17 cellular contexts compared by ENCODE assay signal in the genomic region with DNA sequence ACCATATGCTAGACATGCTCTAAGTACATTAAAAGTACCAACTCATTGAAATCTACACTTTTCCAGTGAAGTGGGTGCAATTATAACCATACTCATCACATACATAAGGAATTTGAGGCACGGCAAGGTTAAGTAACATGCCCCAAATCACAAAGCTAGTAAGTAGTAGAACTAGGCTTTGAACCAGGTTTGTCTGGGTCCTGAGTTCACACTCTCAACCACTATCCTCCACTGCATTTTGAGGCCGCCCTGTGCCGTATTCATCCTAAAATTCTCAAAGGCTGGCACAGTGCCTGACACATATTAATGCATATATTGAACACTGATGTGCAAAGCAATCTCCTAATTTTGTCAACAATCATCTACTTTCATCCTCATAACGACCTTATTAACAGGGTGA.
A peak's percentile ranks its signal among the peaks of the same experiment; 100 is the strongest.
DNase-seq lines count a peak whose midpoint lies in the region; ATAC-seq, FAIRE-seq and TF ChIP-seq lines count a peak whose summit lies in the region.
"Had no signal": no experiment of that assay in that cellular context is flagged by ENCODE, and none has a peak within 500 bp of the region (broad histone marks: within the 10 kb centered on the region; RNA-seq: fewer than 3 reads in every experiment).

No MANE protein-coding gene starts in this region.

- no peak overlapping the region; the same call in 1 of the 2 replicates for H2AFZ ChIP-seq in KMS-11 (ENCODE audit: low read depth)
- H2AFZ ChIP-seq: GM23248 had no signal

- in situ Hi-C loops in Panc1 (cut with HindIII; ENCODE audit: low pct_unique_long_range_greater_than_20kb, low sequenced_read_pairs), result no loop called here

- peaks cover 21% of the 10 kb centered on the region for H3K4me1 Mint-ChIP-seq in osteocyte (ENCODE audit: unreplicated experiment)

- TF ChIP-seq CTCF in KMS-11 (conservative IDR thresholded peaks at IDR 0.05; ENCODE audit: low read depth, low read length) (no peak), Panc1 (IDR thresholded peaks at IDR 0.05) (no peak), osteocyte (IDR thresholded peaks at IDR 0.05) (no peak)

- ATAC-seq in Panc1, result no peak

- POLR2A ChIA-PET in Panc1 (lab: Charles Lee), result no interaction called here

- H4K20me1 ChIP-seq in KMS-11 (ENCODE audit: insufficient read depth), result no peaks in the 10 kb centered on the region

- H3K27ac Mint-ChIP-seq in osteocyte (ENCODE audit: unreplicated experiment), result no peak overlapping the region
- H3K27ac Mint-ChIP-seq: CD4-positive, alpha-beta memory T cell had no signal

- H3K9me3 ChIP-seq in Panc1 (ENCODE audit: control insufficient read depth, insufficient read depth, low read depth, low read length) (no peaks in the 10 kb centered on the region), small intestine (ENCODE audit: control insufficient read depth, low read depth) (no peaks in the 10 kb centered on the region)

- BruUV-seq in Panc1 (replicated peaks; lab: Mats Ljungman, UMichigan), result no TSS peak

- intact Hi-C loops in Panc1 (cut with micrococcal nuclease; ENCODE audit: unreplicated experiment), result no loop called here

- 82 to 85% (median 85%) methylated on average over 4 of the region's 4 CpGs for WGBS in small intestine, 3 donors

- FAIRE-seq in small intestine (lab: Jason Lieb, UNC), result no peak
- FAIRE-seq: H1 had no signal

- no peak overlapping the region for H3K4me3 Mint-ChIP-seq in osteocyte (ENCODE audit: unreplicated experiment)
- H3K4me3 Mint-ChIP-seq: CD4-positive, alpha-beta memory T cell had no signal

- no peak overlapping the region for H3K9ac ChIP-seq in KMS-11
- H3K9ac ChIP-seq: GM23248 had no signal

- H3K9me3 Mint-ChIP-seq in osteocyte (ENCODE audit: unreplicated experiment), result no peaks in the 10 kb centered on the region
- H3K9me3 Mint-ChIP-seq: CD4-positive, alpha-beta memory T cell had no signal

- H3K36me3 ChIP-seq in KMS-11 (ENCODE audit: insufficient read depth) (no peaks in the 10 kb centered on the region), Panc1 (ENCODE audit: control insufficient read depth, insufficient read depth, low read length) (no peaks in the 10 kb centered on the region), small intestine (ENCODE audit: control insufficient read depth in 2 of 2, insufficient read depth in 2 of 2, low read length in 2 of 2) (no peaks in the 10 kb centered on the region)

- H3K4me2 ChIP-seq in KMS-11, result peak overlapping the region; percentile 91

- no peaks in the 10 kb centered on the region for H3K79me2 ChIP-seq in KMS-11 (ENCODE audit: insufficient read depth, low read depth)

- H3K4me3 ChIP-seq in KMS-11 (IDR thresholded peaks at IDR 0.05; ENCODE audit: insufficient read depth, low read depth, low read length), result no peak overlapping the region
- no peak overlapping the region for H3K4me3 ChIP-seq in Panc1 (ENCODE audit: low read depth in 2 of 2, low read length in 2 of 2)
- H3K4me3 ChIP-seq in small intestine (ENCODE audit: low read depth in 1 of 2, low read length in 2 of 2), result no peak overlapping the region
- H3K4me3 ChIP-seq: GM23248 had no signal

- DNase-seq in Panc1 (ENCODE audit: low read depth, low spot score) (no peak), osteocyte (ENCODE audit: extremely low spot score, unreplicated experiment) (peak; percentile 57), NCI-H187 treated with DMSO at 0.1 percent for 48 hours (lab: John Stamatoyannopoulos, UW) (no peak), NK-92 (lab: John Stamatoyannopoulos, UW; ENCODE audit: unreplicated experiment) (no peak), small intestine (no peak)
- DNase-seq: C1 segment of cervical spinal cord; Calu3; CD4-positive, alpha-beta memory T cell; COR-L47; DMS53; DMS79 treated with DMSO at 0.1 percent for 48 hours; GF-D8; GM23248; H7; HCEC 1CT had no signal

- no peaks in the 10 kb centered on the region for H3K36me3 Mint-ChIP-seq in osteocyte (ENCODE audit: unreplicated experiment)
- H3K36me3 Mint-ChIP-seq: CD4-positive, alpha-beta memory T cell had no signal

- H3K4me1 ChIP-seq in KMS-11 (ENCODE audit: low read depth, poor library complexity, severe bottlenecking), result peaks cover 42% of the 10 kb centered on the region
- H3K4me1 ChIP-seq in Panc1 (ENCODE audit: control insufficient read depth, insufficient read depth, low read length), result peaks cover 10% of the 10 kb centered on the region
- no peaks in the 10 kb centered on the region for H3K4me1 ChIP-seq in small intestine (ENCODE audit: control insufficient read depth in 2 of 2, insufficient read depth in 1 of 2, low read depth in 1 of 2, low read length in 1 of 2)

- CTCF ChIA-PET in Panc1 (lab: Charles Lee), result no interaction called here

- H3K27ac ChIP-seq in KMS-11 (peak overlapping the region; percentile 92; the same call in 1 of the 2 replicates), Panc1 (ENCODE audit: low read length) (peak overlapping the region; percentile 45), small intestine (ENCODE audit: low read depth in 1 of 2, low read length in 1 of 2) (no peak overlapping the region)
- H3K27ac ChIP-seq: GM23248 had no signal

- H3K27me3 ChIP-seq in KMS-11 (ENCODE audit: insufficient read depth, low read depth) (no peaks in the 10 kb centered on the region), Panc1 (ENCODE audit: control insufficient read depth, insufficient read depth, low read length) (no peaks in the 10 kb centered on the region), small intestine (ENCODE audit: control insufficient read depth in 2 of 2, insufficient read depth in 2 of 2, low read length in 2 of 2) (no peaks in the 10 kb centered on the region)

- H3K27me3 Mint-ChIP-seq in osteocyte (ENCODE audit: unreplicated experiment), result peaks cover 17% of the 10 kb centered on the region
- H3K27me3 Mint-ChIP-seq: CD4-positive, alpha-beta memory T cell had no signal

Comparison
In these comparisons a context has a peak if more than half of its experiments do, and no peak if none do; other contexts are left out.
1. H3K27ac ChIP-seq: peak in KMS-11 (single experiment) and Panc1 (single experiment); none in small intestine (0 of 2).